ENCODE assay signal across 32 cellular contexts in genomic region chr2:231908584-231908983, GRCh38. TPM values are rescaled to one million over a fixed set of nuclear protein-coding genes. Genes with fewer than 3 reads are reported as not detected.
"Had no signal": no experiment of that assay in that cellular context is flagged by ENCODE, and none has a peak within 500 bp of the region (broad histone marks: within the 10 kb centered on the region; RNA-seq: fewer than 3 reads in every experiment).

No MANE protein-coding gene starts in this region.

- H3K4me1 Mint-ChIP-seq: mesothelial cell of epicardium, natural killer cell, neural progenitor cell had no signal

- H3K27ac ChIP-seq: left lung, neural progenitor cell, neutrophil, ovary, sigmoid colon, spleen, suprapubic skin, thoracic aorta, tibial artery, upper lobe of right lung had no signal

- H3K36me3 ChIP-seq: left lung, neural progenitor cell, neutrophil, ovary, sigmoid colon, spleen, suprapubic skin, thoracic aorta, tibial artery, upper lobe of right lung had no signal

- H2AFZ ChIP-seq: neural progenitor cell had no signal

- DNase-seq: hippocampal formation; left colon; mesendoderm; naive B cell; natural killer cell; nephron progenitor cell; occipital lobe; ovary; right cardiac atrium; small intestine; stimulated activated CD4-positive, alpha-beta T cell treated with anti-CD3 and anti-CD28 coated beads, Interleukin-4, amount 100 ng/mL, for 24 hours; stimulated activated naive CD4-positive, alpha-beta T cell; trophoblast cell; upper lobe of right lung had no signal

- H3K4me1 ChIP-seq: left lung, neural progenitor cell, spleen, tibial artery, upper lobe of right lung had no signal

- H3K9ac ChIP-seq: neural progenitor cell had no signal

- H3K4me3 ChIP-seq: left lung, lung, neural progenitor cell, ovary, sigmoid colon, spleen, suprapubic skin, thoracic aorta, tibial artery, upper lobe of right lung had no signal

- ATAC-seq: left colon; left lung; natural killer cell; right cardiac atrium; stimulated activated effector memory CD8-positive, alpha-beta T cell treated with anti-CD3 and anti-CD28 coated beads, Interleukin-12 subunit alpha, Interleukin-12 subunit beta, amount 100 ng/mL, for 72 hours; upper lobe of right lung had no signal

- H3K36me3 Mint-ChIP-seq: mesothelial cell of epicardium; naive B cell; natural killer cell; neural progenitor cell; stimulated activated effector memory CD8-positive, alpha-beta T cell treated with anti-CD3 and anti-CD28 coated beads, Interleukin-12 subunit alpha, Interleukin-12 subunit beta, amount 100 ng/mL, for 72 hours had no signal

- H3K27me3 ChIP-seq: left lung, neural progenitor cell, ovary, sigmoid colon, tibial artery, upper lobe of right lung had no signal

- H3K4me3 Mint-ChIP-seq: mesothelial cell of epicardium; natural killer cell; nephron progenitor cell; neural progenitor cell; stimulated activated effector memory CD8-positive, alpha-beta T cell treated with anti-CD3 and anti-CD28 coated beads, Interleukin-12 subunit alpha, Interleukin-12 subunit beta, amount 100 ng/mL, for 72 hours; stimulated activated naive CD8-positive, alpha-beta T cell treated with anti-CD3 and anti-CD28 coated beads, Interleukin-15, Interleukin-2, amounts not matched to agents 100 ng/mL and 50 ng/mL, for 24 hours had no signal

- H3K9me3 Mint-ChIP-seq: mesothelial cell of epicardium; naive B cell; natural killer cell; nephron progenitor cell; neural progenitor cell; stimulated activated effector memory CD8-positive, alpha-beta T cell treated with anti-CD3 and anti-CD28 coated beads, Interleukin-12 subunit alpha, Interleukin-12 subunit beta, amount 100 ng/mL, for 72 hours; stimulated activated naive CD8-positive, alpha-beta T cell treated with anti-CD3 and anti-CD28 coated beads, Interleukin-15, Interleukin-2, amounts not matched to agents 100 ng/mL and 50 ng/mL, for 24 hours had no signal

- FAIRE-seq: keratinocyte, small intestine, urothelium cell line had no signal

- H3K9me3 ChIP-seq: left lung, neutrophil, ovary, sigmoid colon, spleen, suprapubic skin, thoracic aorta, tibial artery, upper lobe of right lung had no signal

- H3K27me3 Mint-ChIP-seq: stimulated activated naive CD8-positive, alpha-beta T cell treated with anti-CD3 and anti-CD28 coated beads, Interleukin-15, Interleukin-2, amounts not matched to agents 100 ng/mL and 50 ng/mL, for 24 hours had no signal

- H3K27ac Mint-ChIP-seq: mesothelial cell of epicardium; natural killer cell; nephron progenitor cell; neural progenitor cell; progenitor cell of endocrine pancreas; stimulated activated effector memory CD8-positive, alpha-beta T cell treated with anti-CD3 and anti-CD28 coated beads, Interleukin-12 subunit alpha, Interleukin-12 subunit beta, amount 100 ng/mL, for 72 hours; stimulated activated naive CD8-positive, alpha-beta T cell treated with anti-CD3 and anti-CD28 coated beads, Interleukin-15, Interleukin-2, amounts not matched to agents 100 ng/mL and 50 ng/mL, for 24 hours had no signal

- H3K4me2 ChIP-seq: neural progenitor cell had no signal

RNA-seq across cellular contexts. Expression of gene NPPC, which starts 17.6 kb away (rescaled TPM):
- total RNA-seq: left colon, left lung, lower leg skin, mononuclear cell, natural killer cell, occipital lobe, progenitor cell of endocrine pancreas, pulmonary artery endothelial cell, suprapubic skin, thoracic aorta, upper lobe of right lung had no signal
- polyA plus RNA-seq: keratinocyte, lung had no signal
